14 cellular contexts compared by ENCODE assay signal in genomic region chr12:93243382-93243688, GRCh38.
A peak's percentile ranks its signal among the peaks of the same experiment; 100 is the strongest.
DNase-seq lines count a peak whose midpoint lies in the region; ATAC-seq and TF ChIP-seq lines count a peak whose summit lies in the region.
"Had no signal": no experiment of that assay in that cellular context is flagged by ENCODE, and none has a peak within 500 bp of the region (broad histone marks: within the 10 kb centered on the region; RNA-seq: fewer than 3 reads in every experiment).

No MANE protein-coding gene starts in this region.

- peak overlapping the region; percentile 72; the same call in 1 of the 2 replicates for H2BK20ac ChIP-seq in IMR-90 (ENCODE audit: low read depth, low read length)

- H2AK5ac ChIP-seq in IMR-90 (ENCODE audit: low read depth, low read length) (peak overlapping the region; percentile 48; the same call in 1 of the 2 replicates), mesenchymal stem cell (ENCODE audit: low read length, severe bottlenecking) (no peak overlapping the region)

- H2AFZ ChIP-seq in IMR-90 (replicated peaks; ENCODE audit: low read length, poor library complexity) (no peak overlapping the region), mesenchymal stem cell (ENCODE audit: low read depth, low read length) (no peak overlapping the region)

- CTCF ChIA-PET in IMR-90 (lab: Yijun Ruan, JAX) = interaction anchor here (1.3 to 1.9 kb wide), 2 partner anchors 10 to 138 kb away, joined by 3 to 7 read pairs; no protein-coding TSS in a partner anchor

- DNase-seq in cardiac muscle cell (ENCODE audit: low read depth in 1 of 2, low spot score in 1 of 2) = no peak
- DNase-seq in cardiac septum (ENCODE audit: low spot score) = no peak
- DNase-seq in IMR-90 = no peak
- DNase-seq in mesenchymal stem cell = no peak
- DNase-seq in uterus = no peak
- DNase-seq in SW 1271 (lab: John Stamatoyannopoulos, UW) = no peak
- DNase-seq: NCI-H187; sigmoid colon; stimulated activated CD4-positive, alpha-beta T cell treated with anti-CD3 and anti-CD28 coated beads, Interleukin-4, amount 100 ng/mL, for 24 hours had no signal

- H2BK5ac ChIP-seq in IMR-90 (ENCODE audit: low read depth, low read length, poor library complexity, severe bottlenecking) (no peak overlapping the region), mesenchymal stem cell (ENCODE audit: low read depth, low read length, poor library complexity, severe bottlenecking) (no peak overlapping the region)

- no peak overlapping the region for H2AK9ac ChIP-seq in IMR-90 (replicated peaks; ENCODE audit: low read depth, low read length, poor library complexity)

- TF ChIP-seq RAD21 in IMR-90 (IDR thresholded peaks at IDR 0.05; ENCODE audit: low read length) = no peak

- H2BK120ac ChIP-seq in IMR-90 (ENCODE audit: low read depth, low read length) (peak overlapping the region; percentile 16; the same call in 1 of the 2 replicates), mesenchymal stem cell (ENCODE audit: low read depth, low read length) (peak overlapping the region; percentile 35)

- no peak for TF ChIP-seq POLR2A in IMR-90 (IDR thresholded peaks at IDR 0.05; ENCODE audit: low read depth, low read length)
- no peak for TF ChIP-seq POLR2A in uterus (IDR thresholded peaks at IDR 0.05)

- H2BK12ac ChIP-seq in mesenchymal stem cell (ENCODE audit: low read length in 2 of 2) = peak overlapping the region; percentile 1 to 86

- H3K56ac ChIP-seq in IMR-90 (ENCODE audit: extremely low read depth, insufficient read depth, low read length) = no peak overlapping the region

- TF ChIP-seq CTCF in cardiac muscle cell (IDR thresholded peaks at IDR 0.05; ENCODE audit: low read depth, low read length) (no peak), IMR-90 (conservative IDR thresholded peaks at IDR 0.05; ENCODE audit: low read depth, low read length) (no peak), uterus (IDR thresholded peaks at IDR 0.05) (no peak)

- H4K20me1 ChIP-seq in IMR-90 (ENCODE audit: insufficient read depth, low read length) = no peaks in the 10 kb centered on the region

- H3K79me1 ChIP-seq in IMR-90 (ENCODE audit: low read depth in 1 of 2, low read length in 2 of 2) (no peaks in the 10 kb centered on the region), mesenchymal stem cell (replicated peaks; ENCODE audit: low read length, poor library complexity, severe bottlenecking) (no peaks in the 10 kb centered on the region)

- H3K4me3 ChIP-seq in cardiac muscle cell = no peak overlapping the region
- no peak overlapping the region for H3K4me3 ChIP-seq in IMR-90 (ENCODE audit: insufficient read depth, low read depth, low read length)
- no peak overlapping the region for H3K4me3 ChIP-seq in mesenchymal stem cell (ENCODE audit: insufficient read depth in 1 of 2, low read depth in 1 of 2, low read length in 2 of 2)
- no peak overlapping the region for H3K4me3 ChIP-seq in uterus
- H3K4me3 ChIP-seq: ascending aorta, gastroesophageal sphincter, sigmoid colon had no signal

- dilution Hi-C loops in IMR-90 (cut with HindIII; ENCODE audit: low sequenced_read_pairs, unreplicated experiment) = no loop called here

- no peak overlapping the region for H3K23ac ChIP-seq in IMR-90 (ENCODE audit: low read depth, low read length)
- no peak overlapping the region for H3K23ac ChIP-seq in mesenchymal stem cell (ENCODE audit: low read length in 2 of 2)

- H4K8ac ChIP-seq in IMR-90 (ENCODE audit: low read depth in 2 of 2, low read length in 2 of 2) = peak overlapping the region in 1 of 2 experiments; percentile 50; a peak in 2 of 4 replicates
- H4K8ac ChIP-seq in mesenchymal stem cell (ENCODE audit: low read length) = peak overlapping the region; percentile 69

- no peak overlapping the region for H4K5ac ChIP-seq in IMR-90 (ENCODE audit: low read depth, low read length)

- in situ Hi-C loops in IMR-90 (cut with MboI; ENCODE audit: low sequenced_read_pairs) = no loop called here

- peak overlapping the region; percentile 5; the same call in 1 of the 3 replicates for H2BK15ac ChIP-seq in IMR-90 (ENCODE audit: low read depth, low read length)
- peak overlapping the region; percentile 36 for H2BK15ac ChIP-seq in mesenchymal stem cell (ENCODE audit: low read depth, poor library complexity, severe bottlenecking)

- BruUV-seq in IMR-90 (replicated peaks; lab: Mats Ljungman, UMichigan) = no TSS peak

- intact Hi-C loops in cardiac septum (cut with DNase I) (no loop called here), IMR-90 (cut with micrococcal nuclease) (loop anchor here (5.0 kb wide), 1 partner anchor 134 kb away; the partner anchor contains the start of gene NUDT4), uterus (cut with DNase I; ENCODE audit: low total_unique reads) (no loop called here)

- H4K91ac ChIP-seq in IMR-90 (ENCODE audit: insufficient read depth, low read depth, low read length) (no peak overlapping the region), mesenchymal stem cell (ENCODE audit: low read length) (no peak overlapping the region)

- H3K9ac ChIP-seq in IMR-90 (ENCODE audit: low read depth, low read length) (no peak overlapping the region), mesenchymal stem cell (ENCODE audit: low read length) (no peak overlapping the region)

- H3K4me1 ChIP-seq in cardiac muscle cell (ENCODE audit: low read depth) (peaks cover 35% of the 10 kb centered on the region), IMR-90 (ENCODE audit: control insufficient read depth, insufficient read depth, low read length) (peaks cover 7% of the 10 kb centered on the region), mesenchymal stem cell (ENCODE audit: control insufficient read depth, insufficient read depth, low read depth, low read length) (no peaks in the 10 kb centered on the region), uterus (no peaks in the 10 kb centered on the region)

- POLR2A ChIA-PET in IMR-90 (lab: Charles Lee; ENCODE audit: unreplicated experiment) = no interaction called here

- H3K27me3 ChIP-seq in cardiac muscle cell = no peaks in the 10 kb centered on the region
- H3K27me3 ChIP-seq in IMR-90 (ENCODE audit: control insufficient read depth, insufficient read depth, low read length) = no peaks in the 10 kb centered on the region
- H3K27me3 ChIP-seq in mesenchymal stem cell (ENCODE audit: control insufficient read depth in 1 of 2, insufficient read depth in 1 of 2, low read length in 2 of 2) = no peaks in the 10 kb centered on the region
- no peaks in the 10 kb centered on the region for H3K27me3 ChIP-seq in uterus
- H3K27me3 ChIP-seq: ascending aorta, gastroesophageal sphincter, sigmoid colon had no signal

- H3K14ac ChIP-seq in IMR-90 (replicated peaks; ENCODE audit: low read depth, low read length) = no peak overlapping the region
- no peak overlapping the region for H3K14ac ChIP-seq in mesenchymal stem cell (ENCODE audit: low read length in 2 of 2)

- H3K4ac ChIP-seq in IMR-90 (ENCODE audit: low read depth, low read length) (peak overlapping the region; percentile 61; the same call in 1 of the 2 replicates), mesenchymal stem cell (ENCODE audit: low read depth in 1 of 2, low read length in 2 of 2) (peak overlapping the region in 1 of 2 experiments; percentile 59)

- H3K9me3 ChIP-seq in cardiac muscle cell (ENCODE audit: low read depth) (peaks cover 3% of the 10 kb centered on the region), IMR-90 (ENCODE audit: control insufficient read depth, insufficient read depth, low read length) (0 out of 2 replicates have a peak, but pooled peaks cover 2% of the 10 kb centered on the region), mesenchymal stem cell (ENCODE audit: control insufficient read depth, low read length) (no peaks in the 10 kb centered on the region), uterus (no peaks in the 10 kb centered on the region)
- H3K9me3 ChIP-seq: ascending aorta had no signal

- H3K36me3 ChIP-seq in cardiac muscle cell (no peaks in the 10 kb centered on the region), IMR-90 (ENCODE audit: control insufficient read depth, insufficient read depth, low read length) (no peaks in the 10 kb centered on the region), mesenchymal stem cell (ENCODE audit: control insufficient read depth in 1 of 2, insufficient read depth in 2 of 2, low read depth in 1 of 2, low read length in 2 of 2) (no peaks in the 10 kb centered on the region), uterus (no peaks in the 10 kb centered on the region)
- H3K36me3 ChIP-seq: ascending aorta, gastroesophageal sphincter, sigmoid colon had no signal

- no peak overlapping the region for H3K4me2 ChIP-seq in IMR-90 (ENCODE audit: low read depth, low read length)
- no peak overlapping the region for H3K4me2 ChIP-seq in mesenchymal stem cell (ENCODE audit: low read length, poor library complexity, severe bottlenecking)

- 0 out of 2 replicates have a peak, but pooled peaks cover 3% of the 10 kb centered on the region for H3K9me1 ChIP-seq in IMR-90 (ENCODE audit: insufficient read depth, low read length)

- ATAC-seq in IMR-90 (ENCODE audit: low read depth) = no peak
- ATAC-seq in GM21717 (IDR thresholded peaks at IDR 0.05; ENCODE audit: unreplicated experiment) = no peak
- no peak for ATAC-seq in HG03521 (IDR thresholded peaks at IDR 0.05; ENCODE audit: unreplicated experiment)

- 80% methylated on average over 1 of the region's 3 CpGs; no CpG with 5 or more reads in 1 of the 2 experiments for WGBS in IMR-90 (ENCODE audit: extremely low coverage in 2 of 2, insufficient read length in 1 of 2), 2 experiments
- 87% methylated on average over 2 of the region's 3 CpGs for WGBS in mesenchymal stem cell

- H3K27ac ChIP-seq in cardiac muscle cell (peak overlapping the region; percentile 67), IMR-90 (ENCODE audit: insufficient read depth, low read length) (no peak overlapping the region), mesenchymal stem cell (ENCODE audit: low read length, poor library complexity, severe bottlenecking) (no peak overlapping the region), uterus (peak overlapping the region; percentile 18 to 50)
- H3K27ac ChIP-seq: ascending aorta, VCaP had no signal

- H3K18ac ChIP-seq in IMR-90 (ENCODE audit: low read depth, low read length) (no peak overlapping the region), mesenchymal stem cell (ENCODE audit: low read depth in 1 of 2, low read length in 2 of 2) (peak overlapping the region; percentile 5 to 72)

TF ChIP-seq in IMR-90, 13 proteins besides CTCF, POLR2A, EP300 and RAD21 (continues in another document):
- TF ChIP-seq NFE2L2 (IDR thresholded peaks at IDR 0.05; ENCODE audit: low read depth, low read length) (no peak), CHD1 (IDR thresholded peaks at IDR 0.05; ENCODE audit: low read depth, low read length) (no peak), MAFK (IDR thresholded peaks at IDR 0.05; ENCODE audit: low read depth, low read length) (no peak), CEBPB (IDR thresholded peaks at IDR 0.05; ENCODE audit: low read depth, low read length) (no peak), MAZ (IDR thresholded peaks at IDR 0.05; ENCODE audit: borderline replicate concordance, low read depth, low read length) (no peak), SMC3 (IDR thresholded peaks at IDR 0.05; ENCODE audit: low read depth, low read length) (no peak), MXI1 (IDR thresholded peaks at IDR 0.05; ENCODE audit: borderline replicate concordance, low read depth, low read length) (no peak), RFX5 (IDR thresholded peaks at IDR 0.05; ENCODE audit: low read depth, low read length) (no peak), RCOR1 (IDR thresholded peaks at IDR 0.05; ENCODE audit: insufficient replicate concordance, low read length) (no peak)

Comparison
In these comparisons a context has a peak if more than half of its experiments do, and no peak if none do; other contexts are left out.
1. H3K27ac ChIP-seq: peak in cardiac muscle cell (single experiment) and uterus (2 of 2); none in IMR-90 (single experiment) and mesenchymal stem cell (single experiment).